Comparison of ENCODE assay signal across 14 cellular contexts in the genomic region with DNA sequence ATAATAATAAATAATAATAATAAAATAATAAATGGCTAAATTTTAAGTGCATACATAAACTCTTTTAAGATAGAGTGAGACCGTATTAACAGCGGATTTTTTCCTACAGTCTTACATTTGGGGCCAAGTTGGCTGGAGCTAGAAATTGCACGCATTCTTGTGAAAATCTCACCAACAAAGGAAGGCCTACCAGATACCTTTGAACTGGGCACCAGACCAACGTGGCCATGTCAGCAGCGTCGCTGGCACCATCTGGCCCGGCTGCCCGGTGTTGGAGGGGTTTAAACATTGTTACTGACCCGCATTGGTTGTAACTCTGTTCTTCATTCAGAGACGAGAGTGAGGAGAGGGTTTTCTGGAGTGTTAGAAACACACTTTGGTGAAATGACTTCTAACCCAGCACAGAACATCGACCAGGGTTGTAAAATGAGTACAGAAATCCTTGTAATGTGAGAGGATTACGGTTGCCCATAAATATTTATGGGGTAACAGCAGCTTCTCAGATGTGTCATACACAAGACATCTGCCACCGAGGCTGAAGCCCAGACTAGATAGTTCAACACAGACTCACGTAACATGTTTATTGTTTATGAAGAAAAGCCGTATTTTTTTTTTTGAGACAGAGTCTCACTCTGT. TPM values are rescaled to one million over a fixed set of nuclear protein-coding genes. Genes with fewer than 3 reads are reported as not detected.
DNase-seq lines count a peak whose midpoint lies in the region; ATAC-seq and TF ChIP-seq lines count a peak whose summit lies in the region.
"Had no signal": no experiment of that assay in that cellular context is flagged by ENCODE, and none has a peak within 500 bp of the region (broad histone marks: within the 10 kb centered on the region; RNA-seq: fewer than 3 reads in every experiment).

No MANE protein-coding gene starts in this region.

- peaks cover 18% of the 10 kb centered on the region for H3K4me1 Mint-ChIP-seq in HFFc6 (ENCODE audit: low read depth)
- H3K4me1 Mint-ChIP-seq in activated CD4-positive, alpha-beta T cell treated with anti-CD3 and anti-CD28 coated beads for 36 hours, result no peaks in the 10 kb centered on the region

- H3K4me3 Mint-ChIP-seq in HFFc6, result peak overlapping the region; percentile 45; the same call in 1 of the 2 replicates
- H3K4me3 Mint-ChIP-seq in activated CD4-positive, alpha-beta T cell treated with anti-CD3 and anti-CD28 coated beads for 36 hours, result no peak overlapping the region

- H3K27ac Mint-ChIP-seq in HFFc6, result peak overlapping the region; percentile 85
- H3K27ac Mint-ChIP-seq in activated CD4-positive, alpha-beta T cell treated with anti-CD3 and anti-CD28 coated beads for 36 hours, result no peak overlapping the region

- POLR2A ChIA-PET in activated CD4-positive, alpha-beta T cell treated with anti-CD3 and anti-CD28 coated beads for 36 hours (lab: Charles Lee), result no interaction called here

- H3K36me3 Mint-ChIP-seq in HFFc6 (ENCODE audit: low read depth), result no peaks in the 10 kb centered on the region
- H3K36me3 Mint-ChIP-seq in activated CD4-positive, alpha-beta T cell treated with anti-CD3 and anti-CD28 coated beads for 36 hours (ENCODE audit: low read depth), result no peaks in the 10 kb centered on the region

- CTCF ChIA-PET in activated CD4-positive, alpha-beta T cell treated with anti-CD3 and anti-CD28 coated beads for 36 hours (lab: Charles Lee), result no interaction called here

- no peak for TF ChIP-seq CTCF in HFFc6 (IDR thresholded peaks at IDR 0.05)

- no peak for ATAC-seq in HG03378 (IDR thresholded peaks at IDR 0.05; ENCODE audit: unreplicated experiment)
- no peak for ATAC-seq in HG03342 (IDR thresholded peaks at IDR 0.05; ENCODE audit: unreplicated experiment)
- ATAC-seq in activated CD4-positive, alpha-beta T cell treated with anti-CD3 and anti-CD28 coated beads for 36 hours, result no peak

- H3K27me3 Mint-ChIP-seq in HFFc6 (ENCODE audit: insufficient read depth), result peaks cover 31% of the 10 kb centered on the region
- H3K27me3 Mint-ChIP-seq in activated CD4-positive, alpha-beta T cell treated with anti-CD3 and anti-CD28 coated beads for 36 hours, result peaks cover 10% of the 10 kb centered on the region

- no peaks in the 10 kb centered on the region for H3K9me3 Mint-ChIP-seq in HFFc6
- H3K9me3 Mint-ChIP-seq in activated CD4-positive, alpha-beta T cell treated with anti-CD3 and anti-CD28 coated beads for 36 hours (ENCODE audit: low read depth), result no peaks in the 10 kb centered on the region

- DNase-seq in AG08396 (ENCODE audit: low spot score) (peak; percentile 86), HFFc6 (peak; percentile 94), SW480 (ENCODE audit: low spot score) (peak; percentile 80), hepatic stellate cell (ENCODE audit: low spot score) (peak; percentile 47), DMS153 (lab: John Stamatoyannopoulos, UW) (no peak)
- no peak for DNase-seq in activated CD4-positive, alpha-beta T cell treated with anti-CD3 and anti-CD28 coated beads for 36 hours
- DNase-seq: activated CD4-positive, alpha-beta T cell treated with anti-CD3 and anti-CD28 coated beads for 48 hours; activated effector memory CD4-positive, alpha-beta T cell treated with Interleukin-2 at 50 U/mL for 16 hours; colonic mucosa; mesendoderm; NCI-H1092 treated with DMSO at 0.1 percent for 48 hours had no signal

- intact Hi-C loops in activated CD4-positive, alpha-beta T cell treated with anti-CD3 and anti-CD28 coated beads for 36 hours (cut with DNase I, micrococcal nuclease), result no loop called here

RNA-seq across cellular contexts. Expression of a gene that starts 34.6 kb away (rescaled TPM):
- not detected for total RNA-seq in HFFc6 (2021; fragmentation: NEBNext Ultra II Directional; extraction: Animal tissue kit (Norgen Biotek cat#: 25700))
- not detected for total RNA-seq in activated CD4-positive, alpha-beta T cell treated with anti-CD3 and anti-CD28 coated beads for 36 hours
- total RNA-seq: colonic mucosa, pulmonary artery endothelial cell had no signal

RNA-seq across cellular contexts. Expression of a gene that starts 38.1 kb away (rescaled TPM):
- total RNA-seq in HFFc6 (2021; fragmentation: NEBNext Ultra II Directional; extraction: Animal tissue kit (Norgen Biotek cat#: 25700)), result 10 to 100 TPM; 14.3 to 20.8 (median 18.0) TPM
- 10 to 100 TPM; 21.6 to 25.2 TPM for total RNA-seq in activated CD4-positive, alpha-beta T cell treated with anti-CD3 and anti-CD28 coated beads for 36 hours

Comparison
In these comparisons a context has a peak if more than half of its experiments do, and no peak if none do; other contexts are left out.
1. DNase-seq: peak in AG08396 (single experiment), HFFc6 (single experiment), SW480 (single experiment) and hepatic stellate cell (single experiment); none in activated CD4-positive, alpha-beta T cell treated with anti-CD3 and anti-CD28 coated beads for 36 hours (single experiment) and DMS153 (single experiment).